ENCODE assay signal across 19 cellular contexts in genomic region chr14:67567654-67568053, GRCh38. TPM values are rescaled to one million over a fixed set of nuclear protein-coding genes. Genes with fewer than 3 reads are reported as not detected.
A peak's percentile ranks its signal among the peaks of the same experiment; 100 is the strongest.
DNase-seq lines count a peak whose midpoint lies in the region; ATAC-seq, FAIRE-seq and TF ChIP-seq lines count a peak whose summit lies in the region.
"Had no signal": no experiment of that assay in that cellular context is flagged by ENCODE, and none has a peak within 500 bp of the region (broad histone marks: within the 10 kb centered on the region; RNA-seq: fewer than 3 reads in every experiment).

No MANE protein-coding gene starts in this region.

- H3K14ac ChIP-seq in neuronal stem cell (ENCODE audit: low read length): peak overlapping the region; percentile 57

- no peak overlapping the region for H4K91ac ChIP-seq in neuronal stem cell (ENCODE audit: low read depth, low read length, poor library complexity)

- peak overlapping the region; percentile 75 for H3K27ac Mint-ChIP-seq in astrocyte (ENCODE audit: unreplicated experiment)
- H3K27ac Mint-ChIP-seq: activated naive CD8-positive, alpha-beta T cell had no signal

- H3K4me3 ChIP-seq in astrocyte (ENCODE audit: insufficient read depth, low read depth, low read length) (no peak overlapping the region), neuronal stem cell (ENCODE audit: low read length in 2 of 2) (no peak overlapping the region)
- H3K4me3 ChIP-seq: lung, tibial artery had no signal

- H3K9ac ChIP-seq in astrocyte (ENCODE audit: low read length) (no peak overlapping the region), neuronal stem cell (ENCODE audit: low read depth, low read length, poor library complexity) (no peak overlapping the region)

- no peak overlapping the region for H3K27ac ChIP-seq in astrocyte (ENCODE audit: low read depth, low read length)
- H3K27ac ChIP-seq in neuronal stem cell (replicated peaks; ENCODE audit: low read length): no peak overlapping the region
- peak overlapping the region; percentile 84 for H3K27ac ChIP-seq in substantia nigra (ENCODE audit: low read depth, low read length, poor library complexity, severe bottlenecking)
- H3K27ac ChIP-seq: tibial artery had no signal

- no peak overlapping the region for H4K8ac ChIP-seq in neuronal stem cell (ENCODE audit: low read depth, low read length)

- no peaks in the 10 kb centered on the region for H3K79me1 ChIP-seq in neuronal stem cell (ENCODE audit: low read depth, low read length)

- H3K27me3 Mint-ChIP-seq in astrocyte (ENCODE audit: low read depth, unreplicated experiment): no peaks in the 10 kb centered on the region

- DNase-seq in M059J (ENCODE audit: low read depth) (peak; percentile 78), astrocyte (ENCODE audit: low read depth) (no peak), neuronal stem cell (ENCODE audit: low spot score) (no peak), substantia nigra (lab: John Stamatoyannopoulos, UW) (peak in 1 of 49 donors; percentile 49), cardiac septum (ENCODE audit: low spot score) (no peak), NCI-H2171 (lab: John Stamatoyannopoulos, UW) (no peak)
- DNase-seq: activated T-cell treated with anti-CD3 and anti-CD28 coated beads, Interleukin-2, amount 50 U/mL, for 1 hour; DMS 273 treated with DMSO at 0.1 percent for 48 hours; HCEC 1CT; MM.1S; NCI-H1694 treated with DMSO at 0.1 percent for 48 hours; NCI-H446 treated with DMSO at 0.1 percent for 48 hours; retina had no signal

- H3K4me1 ChIP-seq in astrocyte (ENCODE audit: insufficient read depth, low read length) (no peaks in the 10 kb centered on the region), neuronal stem cell (ENCODE audit: control insufficient read depth in 2 of 2, insufficient read depth in 1 of 2, low read depth in 1 of 2, low read length in 2 of 2) (peaks cover 0 to 7% of the 10 kb centered on the region in 2 donors)
- H3K4me1 ChIP-seq: tibial artery had no signal

- no CpG with 5 or more reads among the region's 3 CpGs for WGBS in neuronal stem cell (ENCODE audit: extremely low coverage in 2 of 2, insufficient read length in 2 of 2, insufficient replicate concordance in 1 of 2), 2 donors

- peak overlapping the region; percentile 9 for H3K18ac ChIP-seq in neuronal stem cell (ENCODE audit: low read length)

- H3K27me3 ChIP-seq in astrocyte (ENCODE audit: insufficient read depth, low read length) (no peaks in the 10 kb centered on the region), neuronal stem cell (ENCODE audit: control insufficient read depth in 3 of 3, insufficient read depth in 3 of 3, low read depth in 1 of 3, low read length in 3 of 3) (no peaks in the 10 kb centered on the region)

- H3K4me2 ChIP-seq in astrocyte (ENCODE audit: low read length): no peak overlapping the region
- H3K4me2 ChIP-seq in neuronal stem cell (ENCODE audit: insufficient read depth, low read length, poor library complexity, severe bottlenecking): no peak overlapping the region

- H3K4me1 Mint-ChIP-seq in astrocyte (ENCODE audit: low read depth, unreplicated experiment): peaks cover 9% of the 10 kb centered on the region

- no peak overlapping the region for H3K4ac ChIP-seq in neuronal stem cell (ENCODE audit: low read length)

- no peaks in the 10 kb centered on the region for H3K79me2 ChIP-seq in astrocyte (ENCODE audit: insufficient read depth, low read length)

- no peak overlapping the region for H2BK5ac ChIP-seq in neuronal stem cell (ENCODE audit: low read length)

- H3K9me3 ChIP-seq in astrocyte (ENCODE audit: insufficient read depth, low read depth, low read length) (no peaks in the 10 kb centered on the region), neuronal stem cell (replicated peaks in 1 of 2; ENCODE audit: control insufficient read depth in 2 of 2, insufficient read depth in 1 of 2, low read depth in 1 of 2, low read length in 2 of 2) (no peaks in the 10 kb centered on the region)
- H3K9me3 ChIP-seq: tibial artery had no signal

- peaks cover 1% of the 10 kb centered on the region for H3K9me3 Mint-ChIP-seq in astrocyte (ENCODE audit: unreplicated experiment)

- TF ChIP-seq CTCF in astrocyte (IDR thresholded peaks at IDR 0.05; ENCODE audit: insufficient read depth, low read depth, low read length): no peak

- peak overlapping the region; percentile 1 for H2AK5ac ChIP-seq in neuronal stem cell (ENCODE audit: low read depth, low read length)

- H3K36me3 ChIP-seq in astrocyte (ENCODE audit: insufficient read depth, low read length) (no peaks in the 10 kb centered on the region), neuronal stem cell (replicated peaks in 1 of 2; ENCODE audit: control insufficient read depth in 2 of 2, insufficient read depth in 2 of 2, low read length in 2 of 2) (no peaks in the 10 kb centered on the region)

- no peak overlapping the region for H2BK120ac ChIP-seq in neuronal stem cell (ENCODE audit: low read depth, low read length)

- H2BK15ac ChIP-seq in neuronal stem cell (ENCODE audit: low read length): no peak overlapping the region

- H4K20me1 ChIP-seq in astrocyte (ENCODE audit: insufficient read depth, low read length): no peaks in the 10 kb centered on the region

- intact Hi-C loops in cardiac septum (cut with DNase I): no loop called here

- no peak overlapping the region for H2AFZ ChIP-seq in astrocyte (ENCODE audit: low read depth, low read length)
- no peak overlapping the region for H2AFZ ChIP-seq in neuronal stem cell (ENCODE audit: low read length)

- FAIRE-seq in astrocyte (lab: Jason Lieb, UNC): no peak
- FAIRE-seq: endothelial cell of umbilical vein had no signal

- no peak for ATAC-seq in GM18511 (IDR thresholded peaks at IDR 0.05; ENCODE audit: unreplicated experiment)

- H3K36me3 Mint-ChIP-seq in astrocyte (ENCODE audit: low read depth, unreplicated experiment): peaks cover 2% of the 10 kb centered on the region
- H3K36me3 Mint-ChIP-seq: activated naive CD8-positive, alpha-beta T cell had no signal

- no peak overlapping the region for H3K4me3 Mint-ChIP-seq in astrocyte (ENCODE audit: unreplicated experiment)
- H3K4me3 Mint-ChIP-seq: activated naive CD8-positive, alpha-beta T cell had no signal

- H3K23ac ChIP-seq in neuronal stem cell (ENCODE audit: low read depth, low read length, poor library complexity): no peak overlapping the region

- H2BK12ac ChIP-seq in neuronal stem cell (ENCODE audit: low read length): no peak overlapping the region

RNA-seq across cellular contexts. Expression of gene PIGH, which starts 32.4 kb away (rescaled TPM):
- total RNA-seq in M059J (2014; rRNA removed; shearing (Covaris generic)): 23.2 and 32.8 TPM in 2 replicates
- 11.3 and 13.5 TPM in 2 replicates for total RNA-seq in astrocyte
- polyA plus RNA-seq in neuronal stem cell (2013, experiment 1 of 2): 9.3 TPM
- polyA plus RNA-seq in neuronal stem cell (2013, experiment 2 of 2): 9.9 TPM
- total RNA-seq in cardiac septum: 10.6 TPM

RNA-seq across cellular contexts. Expression of gene PLEKHH1, which starts 34.6 kb away (rescaled TPM):
- total RNA-seq in M059J (2014; rRNA removed; shearing (Covaris generic)): 1.6 and 1.8 TPM in 2 replicates
- total RNA-seq in astrocyte (2.3 and 3.3 TPM in 2 replicates), cardiac septum (2.6 TPM)
- polyA plus RNA-seq in neuronal stem cell (2013, experiment 1 of 2): 7.7 TPM
- polyA plus RNA-seq in neuronal stem cell (2013, experiment 2 of 2): 8.2 TPM
- total RNA-seq: OCI-LY7 had no signal

RNA-seq across cellular contexts. Expression of gene ARG2, which starts 52.1 kb away (rescaled TPM):
- total RNA-seq in M059J (2014; rRNA removed; shearing (Covaris generic)): 22.6 and 26.4 TPM in 2 replicates
- total RNA-seq in astrocyte: 8.9 and 11.6 TPM in 2 replicates
- polyA plus RNA-seq in neuronal stem cell (2013, experiment 1 of 2): 49.2 TPM
- polyA plus RNA-seq in neuronal stem cell (2013, experiment 2 of 2): 50.1 TPM
- total RNA-seq in cardiac septum: 1.6 TPM
